Comparison of ENCODE assay signal across 22 cellular contexts in the genomic region with DNA sequence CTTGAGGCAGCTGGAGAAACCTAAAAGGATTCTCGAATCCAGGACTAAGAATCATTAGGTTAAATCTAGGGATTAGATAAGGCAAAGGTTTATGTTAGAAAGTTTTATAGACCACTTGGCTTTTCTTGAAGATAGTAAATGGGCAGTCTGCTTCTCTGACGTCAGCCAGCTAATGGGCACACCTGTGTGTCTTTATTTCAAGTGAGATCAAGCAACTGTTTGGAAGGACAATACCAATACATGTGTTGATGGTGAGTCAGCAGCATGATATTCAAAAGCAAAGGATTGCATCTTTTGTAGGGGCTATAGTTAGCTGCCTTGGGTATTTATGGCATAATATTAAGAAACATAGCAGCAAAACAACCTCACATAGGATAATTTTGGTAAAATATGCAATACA. TPM values are rescaled to one million over a fixed set of nuclear protein-coding genes. Genes with fewer than 3 reads are reported as not detected.
"Had no signal": no experiment of that assay in that cellular context is flagged by ENCODE, and none has a peak within 500 bp of the region (broad histone marks: within the 10 kb centered on the region; RNA-seq: fewer than 3 reads in every experiment).

No MANE protein-coding gene starts in this region.

- H3K36me3 ChIP-seq: adrenal gland, ascending aorta, left lung, neutrophil, ovary, prostate gland, tibial nerve had no signal

- H3K4me3 ChIP-seq: adrenal gland, ascending aorta, coronary artery, left lung, ovary, prostate gland, tibial nerve had no signal

- H3K27me3 Mint-ChIP-seq: activated B cell treated with CpG ODN at 0.5 μM for 24 hours had no signal

- H3K4me3 Mint-ChIP-seq: activated B cell treated with CpG ODN at 0.5 μM for 24 hours; activated CD4-positive, alpha-beta T cell treated with anti-CD3 and anti-CD28 coated beads for 36 hours; activated naive CD8-positive, alpha-beta T cell; activated T-cell treated with anti-CD3 and anti-CD28 coated beads, Interleukin-2, amount 50 U/mL, for 4 hours; natural killer cell treated with Interleukin-12 subunit alpha and Interleukin-12 subunit beta and Interleukin-15 and Interleukin-18, amount 100 ng/mL, for 72 hours; stimulated activated naive CD8-positive, alpha-beta T cell treated with anti-CD3 and anti-CD28 coated beads, Interleukin-15, Interleukin-2, amounts not matched to agents 100 ng/mL and 50 ng/mL, for 24 hours; T-helper 1 cell treated with Interleukin-12 subunit alpha and Interleukin-12 subunit beta and Interleukin-4 antibody, amounts not matched to agents 30 μg/mL and 1 μg/mL, for 36 hours had no signal

- H3K4me1 Mint-ChIP-seq: activated B cell treated with CpG ODN at 0.5 μM for 24 hours; activated CD4-positive, alpha-beta T cell treated with anti-CD3 and anti-CD28 coated beads for 36 hours had no signal

- H3K27ac Mint-ChIP-seq: activated B cell treated with CpG ODN at 0.5 μM for 24 hours; activated CD4-positive, alpha-beta T cell treated with anti-CD3 and anti-CD28 coated beads for 36 hours; activated naive CD8-positive, alpha-beta T cell; activated T-helper 2 cell treated with anti-CD3 and anti-CD28 coated beads, Interferon-gamma antibody, Interleukin-2, Interleukin-4, amounts not matched to agents 10 μg/mL and 5 μg/mL and 100 μg/mL, durations not matched to agents 14 hours and 24 hours and 36 hours; natural killer cell treated with Interleukin-12 subunit alpha and Interleukin-12 subunit beta and Interleukin-15 and Interleukin-18, amount 100 ng/mL, for 72 hours; stimulated activated naive CD8-positive, alpha-beta T cell treated with anti-CD3 and anti-CD28 coated beads, Interleukin-15, Interleukin-2, amounts not matched to agents 100 ng/mL and 50 ng/mL, for 24 hours; T-helper 1 cell treated with Interleukin-12 subunit alpha and Interleukin-12 subunit beta and Interleukin-4 antibody, amounts not matched to agents 30 μg/mL and 1 μg/mL, for 36 hours had no signal

- FAIRE-seq: urothelium cell line had no signal

- H3K36me3 Mint-ChIP-seq: activated naive CD8-positive, alpha-beta T cell; natural killer cell treated with Interleukin-12 subunit alpha and Interleukin-12 subunit beta and Interleukin-15 and Interleukin-18, amount 100 ng/mL, for 72 hours had no signal

- H3K4me1 ChIP-seq: adrenal gland, ascending aorta, left lung, prostate gland, tibial nerve had no signal

- H3K27ac ChIP-seq: adrenal gland, ascending aorta, coronary artery, left lung, neutrophil, ovary, prostate gland, tibial nerve had no signal

- H3K9me3 ChIP-seq: adrenal gland, ascending aorta, left lung, neutrophil, ovary, prostate gland, tibial nerve had no signal

- DNase-seq: activated B cell treated with CpG ODN at 0.5 μM for 24 hours; activated CD4-positive, alpha-beta T cell treated with anti-CD3 and anti-CD28 coated beads for 36 hours; activated CD4-positive, alpha-beta T cell treated with anti-CD3 and anti-CD28 coated beads, Interleukin-2, amount 50 U/mL, for 4 hours; activated CD8-positive, alpha-beta memory T cell treated with anti-CD3 and anti-CD28 coated beads, Interleukin-2, amount 50 U/mL, for 48 hours; activated naive CD4-positive, alpha-beta T cell; activated T-cell treated with anti-CD3 and anti-CD28 coated beads, Interleukin-2, amount 50 U/mL, for 4 hours; adrenal gland; left lung; midbrain; ovary had no signal

- H3K27me3 ChIP-seq: adrenal gland, ascending aorta, left lung, neutrophil, ovary, tibial nerve had no signal

- H3K9me3 Mint-ChIP-seq: activated B cell treated with CpG ODN at 0.5 μM for 24 hours; activated T-cell treated with anti-CD3 and anti-CD28 coated beads, Interleukin-2, amount 50 U/mL, for 4 hours; activated T-helper 2 cell treated with anti-CD3 and anti-CD28 coated beads, Interferon-gamma antibody, Interleukin-2, Interleukin-4, amounts not matched to agents 10 μg/mL and 5 μg/mL and 100 μg/mL, durations not matched to agents 14 hours and 24 hours and 36 hours; natural killer cell treated with Interleukin-12 subunit alpha and Interleukin-12 subunit beta and Interleukin-15 and Interleukin-18, amount 100 ng/mL, for 72 hours; stimulated activated naive CD8-positive, alpha-beta T cell treated with anti-CD3 and anti-CD28 coated beads, Interleukin-15, Interleukin-2, amounts not matched to agents 100 ng/mL and 50 ng/mL, for 24 hours; T-helper 1 cell treated with Interleukin-12 subunit alpha and Interleukin-12 subunit beta and Interleukin-4 antibody, amounts not matched to agents 30 μg/mL and 1 μg/mL, for 36 hours had no signal

RNA-seq across cellular contexts. Expression of a gene that starts 46.5 kb away (rescaled TPM):
- total RNA-seq: activated CD4-positive, alpha-beta T cell treated with anti-CD3 and anti-CD28 coated beads for 36 hours; activated T-helper 2 cell treated with anti-CD3 and anti-CD28 coated beads, Interferon-gamma antibody, Interleukin-2, Interleukin-4, amounts not matched to agents 10 μg/mL and 5 μg/mL and 100 μg/mL, durations not matched to agents 14 hours and 24 hours and 36 hours; kidney epithelial cell; tibial nerve had no signal
